1 cellular context compared by ENCODE assay signal in genomic region chr1:19336543-19336942, GRCh38.
TF ChIP-seq lines count a peak whose summit lies in the region.

No MANE protein-coding gene starts in this region.

TF ChIP-seq in GM12878, 131 proteins besides CTCF, POLR2A, EP300 and RAD21 (continued from another document):
- TF ChIP-seq ZZZ3 (IDR thresholded peaks at IDR 0.05; ENCODE audit: control insufficient read depth, insufficient read length, low read depth) (no peak), BRCA1 (IDR thresholded peaks at IDR 0.05; ENCODE audit: low read depth, low read length) (no peak), RBBP5 (conservative IDR thresholded peaks at IDR 0.05) (no peak), SPI1 (IDR thresholded peaks at IDR 0.05; ENCODE audit: borderline replicate concordance, insufficient read depth, low read depth, low read length) (no peak), CBFB (IDR thresholded peaks at IDR 0.05; ENCODE audit: low read depth) (no peak), ESRRA (IDR thresholded peaks at IDR 0.05; ENCODE audit: low read length) (no peak)
